ENCODE assay signal across 22 cellular contexts in genomic region chr2:121336528-121337294, GRCh38. TPM values are rescaled to one million over a fixed set of nuclear protein-coding genes. Genes with fewer than 3 reads are reported as not detected.
A peak's percentile ranks its signal among the peaks of the same experiment; 100 is the strongest.
DNase-seq lines count a peak whose midpoint lies in the region; ATAC-seq, FAIRE-seq and TF ChIP-seq lines count a peak whose summit lies in the region.
"Had no signal": no experiment of that assay in that cellular context is flagged by ENCODE, and none has a peak within 500 bp of the region (broad histone marks: within the 10 kb centered on the region; RNA-seq: fewer than 3 reads in every experiment).

No MANE protein-coding gene starts in this region.

- no peak for TF ChIP-seq CTCF in bronchial epithelial cell (IDR thresholded peaks at IDR 0.05; ENCODE audit: insufficient read depth, low read length, severe bottlenecking)

- FAIRE-seq in GM12891 (lab: Jason Lieb, UNC) (no peak), bronchial epithelial cell (lab: Jason Lieb, UNC) (peak; percentile 7)
- FAIRE-seq: RCC 7860 had no signal

- no peak for TF ChIP-seq POLR2A in GM12891 (IDR thresholded peaks at IDR 0.05; ENCODE audit: low read depth, low read length)

- DNase-seq in DMS53 (lab: John Stamatoyannopoulos, UW) = peak; percentile 58
- DNase-seq in DMS53 treated with DMSO at 0.1 percent for 48 hours (lab: John Stamatoyannopoulos, UW; ENCODE audit: unreplicated experiment) = no peak
- DNase-seq in GM12891 (ENCODE audit: insufficient read length, low spot score) = no peak
- no peak for DNase-seq in bronchial epithelial cell (ENCODE audit: low read depth)
- peak; percentile 51 for DNase-seq in mesenteric fat pad (ENCODE audit: low spot score)
- no peak for DNase-seq in stimulated activated CD4-positive, alpha-beta T cell treated with anti-CD3 and anti-CD28 coated beads, Interleukin-12 subunit alpha, Interleukin-12 subunit beta, amount 100 ng/mL, for 4 hours
- DNase-seq in SKM-1 treated with dmso at 0.1 percent for 144 hours (lab: John Stamatoyannopoulos, UW; ENCODE audit: unreplicated experiment) = no peak
- DNase-seq: activated CD4-positive, alpha-beta T cell treated with anti-CD3 and anti-CD28 coated beads, Interleukin-2, amount 50 U/mL, for 1 hour; CD4-positive, alpha-beta T cell; foreskin fibroblast; heart left ventricle; naive thymus-derived CD4-positive, alpha-beta T cell; NCI-H2171; NCI-H524 treated with DMSO at 0.1 percent for 48 hours; ovary; SK-N-SH; stomach had no signal

- peaks cover 3% of the 10 kb centered on the region for H3K36me3 ChIP-seq in bronchial epithelial cell (ENCODE audit: control insufficient read depth, insufficient read depth, low read length)
- H3K36me3 ChIP-seq: ovary had no signal

- no peak overlapping the region for H3K4me3 ChIP-seq in bronchial epithelial cell (ENCODE audit: low read depth, low read length)
- H3K4me3 ChIP-seq: heart left ventricle, ovary, right atrium auricular region, stomach, tibial nerve had no signal

- H3K27me3 ChIP-seq in bronchial epithelial cell (ENCODE audit: control insufficient read depth, insufficient read depth, low read length) = no peaks in the 10 kb centered on the region
- H3K27me3 ChIP-seq: heart left ventricle, ovary, right atrium auricular region, stomach, tibial nerve had no signal

- no peak for ATAC-seq in HG03442 (IDR thresholded peaks at IDR 0.05; ENCODE audit: unreplicated experiment)
- ATAC-seq: heart left ventricle; naive thymus-derived CD4-positive, alpha-beta T cell had no signal

TF ChIP-seq in GM12891, 5 proteins besides CTCF, POLR2A, EP300 and RAD21:
- 0 out of 2 replicates have a peak, but pooled peaks have one; percentile 35 for TF ChIP-seq POLR2AphosphoS5 (IDR thresholded peaks at IDR 0.05; ENCODE audit: low read depth, low read length)
- no peak for TF ChIP-seq TAF1 (IDR thresholded peaks at IDR 0.05; ENCODE audit: low read depth, low read length)

RNA-seq across cellular contexts. Expression of gene TFCP2L1, which starts 51.7 kb away (rescaled TPM):
- polyA plus RNA-seq in GM12891 (2012; ENCODE audit: low read depth, missing spikeins) = 0.32 TPM
- 5.5 and 10.6 TPM in 2 replicates for total RNA-seq in bronchial epithelial cell
- 3.1 TPM for total RNA-seq in mesenteric fat pad
- total RNA-seq: activated T-helper 2 cell treated with anti-CD3 and anti-CD28 coated beads, Interferon-gamma antibody, Interleukin-2, Interleukin-4, amounts not matched to agents 10 μg/mL and 5 μg/mL and 100 μg/mL, durations not matched to agents 14 hours and 24 hours and 36 hours had no signal
- polyA plus RNA-seq: naive thymus-derived CD4-positive, alpha-beta T cell; SK-N-SH had no signal

Comparison
In these comparisons a context has a peak if more than half of its experiments do, and no peak if none do; other contexts are left out.
1. DNase-seq: peak in DMS53 (single experiment) and mesenteric fat pad (single experiment); none in DMS53 treated with DMSO at 0.1 percent for 48 hours (single experiment), GM12891 (single experiment), bronchial epithelial cell (single experiment), stimulated activated CD4-positive, alpha-beta T cell treated with anti-CD3 and anti-CD28 coated beads, Interleukin-12 subunit alpha, Interleukin-12 subunit beta, amount 100 ng/mL, for 4 hours (single experiment) and SKM-1 treated with dmso at 0.1 percent for 144 hours (single experiment).